ENCODE assay signal across 10 cellular contexts in genomic region chr17:73142763-73143395, GRCh38. TPM values are rescaled to one million over a fixed set of nuclear protein-coding genes. Genes with fewer than 3 reads are reported as not detected.
DNase-seq lines count a peak whose midpoint lies in the region; ATAC-seq, FAIRE-seq and TF ChIP-seq lines count a peak whose summit lies in the region.
"Had no signal": no experiment of that assay in that cellular context is flagged by ENCODE, and none has a peak within 500 bp of the region (broad histone marks: within the 10 kb centered on the region; RNA-seq: fewer than 3 reads in every experiment).

No MANE protein-coding gene starts in this region.

- DNase-seq in GM12891 (ENCODE audit: insufficient read length, low spot score), result no peak
- peak; percentile 76 to 85 for DNase-seq in NOMO-1 (lab: John Stamatoyannopoulos, UW; ENCODE audit: unreplicated experiment in 2 of 2)
- no peak for DNase-seq in activated naive CD8-positive, alpha-beta T cell treated with anti-CD3 and anti-CD28 coated beads, Interleukin-2, amount 10 ng/mL, durations not matched to agents 7 days and 5 days
- DNase-seq in naive thymus-derived CD8-positive, alpha-beta T cell, result peak in 1 of 10 donors; percentile 10
- no peak for DNase-seq in vagina (ENCODE audit: extremely low spot score in 2 of 2)
- no peak for DNase-seq in NCI-H1417 treated with DMSO at 0.1 percent for 48 hours (lab: John Stamatoyannopoulos, UW)
- DNase-seq: MG63 had no signal

- H3K9me3 ChIP-seq in vagina, result no peaks in the 10 kb centered on the region

- peaks cover 22% of the 10 kb centered on the region for H3K9me3 Mint-ChIP-seq in activated naive CD8-positive, alpha-beta T cell treated with anti-CD3 and anti-CD28 coated beads, Interleukin-2, amount 10 ng/mL, durations not matched to agents 7 days and 5 days
- H3K9me3 Mint-ChIP-seq in naive thymus-derived CD8-positive, alpha-beta T cell, result peaks cover 0 to 32% (median 20%) of the 10 kb centered on the region in 9 donors

- no peaks in the 10 kb centered on the region for H3K27me3 ChIP-seq in vagina
- H3K27me3 ChIP-seq: MG63 had no signal

- POLR2A ChIA-PET in activated naive CD8-positive, alpha-beta T cell treated with anti-CD3 and anti-CD28 coated beads, Interleukin-2, amount 10 ng/mL, durations not matched to agents 7 days and 5 days (lab: Charles Lee), result interaction anchor here (0.6 kb wide), 1 partner anchor 188 kb away, joined by 3 read pairs; no protein-coding TSS in a partner anchor
- POLR2A ChIA-PET in naive thymus-derived CD8-positive, alpha-beta T cell (lab: Charles Lee), result no interaction called here

- H3K36me3 Mint-ChIP-seq in activated naive CD8-positive, alpha-beta T cell treated with anti-CD3 and anti-CD28 coated beads, Interleukin-2, amount 10 ng/mL, durations not matched to agents 7 days and 5 days, result peaks cover 15% of the 10 kb centered on the region
- peaks cover 2 to 8% (median 4%) of the 10 kb centered on the region in 3 donors for H3K36me3 Mint-ChIP-seq in naive thymus-derived CD8-positive, alpha-beta T cell

- peaks cover 15% of the 10 kb centered on the region for H3K4me1 Mint-ChIP-seq in activated naive CD8-positive, alpha-beta T cell treated with anti-CD3 and anti-CD28 coated beads, Interleukin-2, amount 10 ng/mL, durations not matched to agents 7 days and 5 days
- H3K4me1 Mint-ChIP-seq in naive thymus-derived CD8-positive, alpha-beta T cell, result peaks cover 14 to 21% (median 17%) of the 10 kb centered on the region in 4 donors

- no peaks in the 10 kb centered on the region for H3K4me1 ChIP-seq in vagina

- intact Hi-C loops in vagina (cut with DNase I), result no loop called here

- H3K27me3 Mint-ChIP-seq in activated naive CD8-positive, alpha-beta T cell treated with anti-CD3 and anti-CD28 coated beads, Interleukin-2, amount 10 ng/mL, durations not matched to agents 7 days and 5 days, result no peaks in the 10 kb centered on the region
- peaks cover 0 to 15% (median 2%) of the 10 kb centered on the region in 5 donors for H3K27me3 Mint-ChIP-seq in naive thymus-derived CD8-positive, alpha-beta T cell

- no peak overlapping the region for H3K4me3 ChIP-seq in vagina
- H3K4me3 ChIP-seq: MG63 had no signal

- no peaks in the 10 kb centered on the region for H3K36me3 ChIP-seq in vagina
- H3K36me3 ChIP-seq: MG63 had no signal

- peak overlapping the region; percentile 23 for H3K4me3 Mint-ChIP-seq in activated naive CD8-positive, alpha-beta T cell treated with anti-CD3 and anti-CD28 coated beads, Interleukin-2, amount 10 ng/mL, durations not matched to agents 7 days and 5 days
- peak overlapping the region in 9 of 10 donors; percentile 21 to 59 (median 33) for H3K4me3 Mint-ChIP-seq in naive thymus-derived CD8-positive, alpha-beta T cell

- no peak overlapping the region for H3K27ac ChIP-seq in vagina

- TF ChIP-seq POLR2A in GM12891 (IDR thresholded peaks at IDR 0.05; ENCODE audit: low read depth, low read length) (no peak), vagina (IDR thresholded peaks at IDR 0.05) (no peak)

- ATAC-seq in activated naive CD8-positive, alpha-beta T cell treated with anti-CD3 and anti-CD28 coated beads, Interleukin-2, amount 10 ng/mL, durations not matched to agents 7 days and 5 days (ENCODE audit: low read depth), result peak; percentile 63
- peak in 1 of 2 donors; percentile 36 for ATAC-seq in naive thymus-derived CD8-positive, alpha-beta T cell
- no peak for ATAC-seq in HG03442 (IDR thresholded peaks at IDR 0.05; ENCODE audit: unreplicated experiment)

- no peak for TF ChIP-seq CTCF in vagina (IDR thresholded peaks at IDR 0.05)

- FAIRE-seq in GM12891 (lab: Jason Lieb, UNC), result peak; percentile 13
- FAIRE-seq: GM18507 had no signal

- peak overlapping the region; percentile 67 for H3K27ac Mint-ChIP-seq in activated naive CD8-positive, alpha-beta T cell treated with anti-CD3 and anti-CD28 coated beads, Interleukin-2, amount 10 ng/mL, durations not matched to agents 7 days and 5 days
- peak overlapping the region in 6 of 10 donors; percentile 9 to 72 (median 32) for H3K27ac Mint-ChIP-seq in naive thymus-derived CD8-positive, alpha-beta T cell

TF ChIP-seq in GM12891, 5 proteins besides CTCF, POLR2A, EP300 and RAD21:
- TF ChIP-seq PAX5 (IDR thresholded peaks at IDR 0.05; ENCODE audit: insufficient read depth, low read length, severe bottlenecking) (no peak), SPI1 (IDR thresholded peaks at IDR 0.05; ENCODE audit: low read depth, low read length) (peak; percentile 47)
TF ChIP-seq in GM12891: peak in this region for 1.

RNA-seq across cellular contexts. Expression of gene SSTR2, which starts 21.9 kb away (rescaled TPM):
- polyA plus RNA-seq in GM12891 (2012; ENCODE audit: low read depth, missing spikeins), result 0.68 TPM
- not detected for total RNA-seq in activated naive CD8-positive, alpha-beta T cell treated with anti-CD3 and anti-CD28 coated beads, Interleukin-2, amount 10 ng/mL, durations not matched to agents 7 days and 5 days
- total RNA-seq in naive thymus-derived CD8-positive, alpha-beta T cell, result not detected
- polyA plus RNA-seq in naive thymus-derived CD8-positive, alpha-beta T cell, result not detected
- 1.2 TPM for total RNA-seq in vagina
- total RNA-seq: glomerular endothelial cell had no signal

RNA-seq across cellular contexts. Expression of gene COG1, which starts 50.0 kb away (rescaled TPM):
- polyA plus RNA-seq in GM12891 (2012; ENCODE audit: low read depth, missing spikeins), result 18.0 TPM
- 10 to 100 TPM; 51.8 to 53.7 TPM for total RNA-seq in activated naive CD8-positive, alpha-beta T cell treated with anti-CD3 and anti-CD28 coated beads, Interleukin-2, amount 10 ng/mL, durations not matched to agents 7 days and 5 days
- total RNA-seq in naive thymus-derived CD8-positive, alpha-beta T cell, result 10 to 100 TPM; 85.0 to 97.4 TPM
- polyA plus RNA-seq in naive thymus-derived CD8-positive, alpha-beta T cell, result 10 to 100 TPM; 17.0 to 38.0 (median 30.5) TPM
- total RNA-seq in vagina, result 30.9 TPM

RNA-seq across cellular contexts. Expression of gene SLC39A11, which starts 50.4 kb away (rescaled TPM):
- polyA plus RNA-seq in GM12891 (2012; ENCODE audit: low read depth, missing spikeins), result 11.0 TPM
- 10 to 100 TPM; 18.2 to 18.8 TPM for total RNA-seq in activated naive CD8-positive, alpha-beta T cell treated with anti-CD3 and anti-CD28 coated beads, Interleukin-2, amount 10 ng/mL, durations not matched to agents 7 days and 5 days
- total RNA-seq in naive thymus-derived CD8-positive, alpha-beta T cell, result 10 to 100 TPM; 11.3 to 14.4 TPM
- polyA plus RNA-seq in naive thymus-derived CD8-positive, alpha-beta T cell, result 10 to 100 TPM in 1 of 3 donors, 1 to 10 TPM in 2; 6.2 to 10.3 (median 6.6) TPM
- total RNA-seq in vagina, result 22.6 TPM

Comparison
In these comparisons a context has a peak if more than half of its experiments do, and no peak if none do; other contexts are left out.
1. DNase-seq: peak in NOMO-1 (2 of 2); none in GM12891 (single experiment), activated naive CD8-positive, alpha-beta T cell treated with anti-CD3 and anti-CD28 coated beads, Interleukin-2, amount 10 ng/mL, durations not matched to agents 7 days and 5 days (single experiment), vagina (0 of 2) and NCI-H1417 treated with DMSO at 0.1 percent for 48 hours (single experiment).